Comparison of ENCODE assay signal across 20 cellular contexts in the genomic region with DNA sequence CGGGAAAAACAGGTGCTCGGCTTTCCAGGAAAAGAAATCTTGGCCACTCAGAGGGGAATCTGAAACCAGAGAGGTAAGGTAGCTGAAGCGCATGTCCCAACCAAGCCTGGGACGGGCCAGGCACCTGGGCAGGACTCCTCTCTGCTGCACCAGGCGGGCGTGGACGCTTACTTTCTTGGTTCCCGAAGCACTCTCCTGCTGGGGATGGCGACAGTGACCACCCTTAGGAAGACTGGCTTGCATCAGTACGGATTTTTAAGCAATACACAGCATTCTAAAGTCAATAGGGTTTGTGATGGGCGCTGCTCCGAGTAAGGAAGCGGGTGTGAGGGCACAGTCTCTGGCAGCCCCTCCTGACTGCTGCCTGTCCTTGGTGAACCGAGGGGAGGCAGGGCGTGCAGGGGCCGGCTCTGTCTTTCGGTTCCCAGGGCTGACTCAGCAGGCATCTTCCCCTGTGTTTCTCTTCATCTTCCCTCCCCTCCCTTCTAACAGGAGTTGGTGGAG.
A peak's percentile ranks its signal among the peaks of the same experiment; 100 is the strongest.
DNase-seq lines count a peak whose midpoint lies in the region; ATAC-seq and TF ChIP-seq lines count a peak whose summit lies in the region.
"Had no signal": no experiment of that assay in that cellular context is flagged by ENCODE, and none has a peak within 500 bp of the region (broad histone marks: within the 10 kb centered on the region; RNA-seq: fewer than 3 reads in every experiment).

No MANE protein-coding gene starts in this region.

- H3K4me3 ChIP-seq in esophagus muscularis mucosa: no peak overlapping the region
- H3K4me3 ChIP-seq: GM12878, lower lobe of right lung, skin epidermis had no signal

- H3K27me3 ChIP-seq in esophagus muscularis mucosa: no peaks in the 10 kb centered on the region
- H3K27me3 ChIP-seq: neutrophil had no signal

- H3K27ac ChIP-seq in esophagus muscularis mucosa (replicated peaks in 1 of 4): peak overlapping the region in 1 of 4 donors; percentile 1
- H3K27ac ChIP-seq: KMS-11, lower lobe of right lung, neutrophil had no signal

- H3K4me1 ChIP-seq in esophagus muscularis mucosa: peaks cover 0 to 58% (median 55%) of the 10 kb centered on the region in 4 donors
- H3K4me1 ChIP-seq: lower lobe of right lung had no signal

- no peak for TF ChIP-seq POLR2A in esophagus muscularis mucosa (IDR thresholded peaks at IDR 0.05; ENCODE audit: low read depth)

- TF ChIP-seq CTCF in esophagus muscularis mucosa (IDR thresholded peaks at IDR 0.05): no peak

- DNase-seq in activated CD8-positive, alpha-beta memory T cell treated with anti-CD3 and anti-CD28 coated beads for 24 hours: peak; percentile 42
- no peak for DNase-seq in activated CD8-positive, alpha-beta memory T cell treated with anti-CD3 and anti-CD28 coated beads, Interleukin-2, amount 50 U/mL, for 4 hours
- DNase-seq in esophagus muscularis mucosa (ENCODE audit: extremely low spot score): peak; percentile 79
- peak; percentile 31 for DNase-seq in myocyte (ENCODE audit: low read depth)
- DNase-seq in DMS79 (lab: John Stamatoyannopoulos, UW): no peak
- no peak for DNase-seq in OCI-M1 (lab: John Stamatoyannopoulos, UW)
- DNase-seq: activated CD4-positive, alpha-beta memory T cell treated with anti-CD3 and anti-CD28 coated beads, Interleukin-2, amount 10 ng/mL, durations not matched to agents 7 days and 5 days; CD4-positive, alpha-beta T cell; cortex of kidney; EL; lower lobe of right lung; NCI-H1105; SK-N-SH; stimulated activated naive CD4-positive, alpha-beta T cell treated with Interleukin-2 at 50 U/mL for 16 hours had no signal

- 76% methylated on average over 16 of the region's 17 CpGs for WGBS in esophagus muscularis mucosa

- H3K36me3 ChIP-seq in esophagus muscularis mucosa: no peaks in the 10 kb centered on the region
- H3K36me3 ChIP-seq: lower lobe of right lung, neutrophil had no signal

- no peaks in the 10 kb centered on the region for H3K9me3 ChIP-seq in esophagus muscularis mucosa
- H3K9me3 ChIP-seq: lower lobe of right lung, neutrophil, SK-N-SH had no signal

- no peak for ATAC-seq in HG02885 (IDR thresholded peaks at IDR 0.05; ENCODE audit: poor library complexity, unreplicated experiment)
- no peak for ATAC-seq in GM21529 (IDR thresholded peaks at IDR 0.05; ENCODE audit: unreplicated experiment)
- ATAC-seq: GM12878, lower lobe of right lung had no signal

- TF ChIP-seq EP300 in esophagus muscularis mucosa (IDR thresholded peaks at IDR 0.05): no peak

- intact Hi-C loops in esophagus muscularis mucosa (cut with DNase I): no loop called here

Comparison
In these comparisons a context has a peak if more than half of its experiments do, and no peak if none do; other contexts are left out.
1. DNase-seq: peak in activated CD8-positive, alpha-beta memory T cell treated with anti-CD3 and anti-CD28 coated beads for 24 hours (single experiment), esophagus muscularis mucosa (single experiment) and myocyte (single experiment); none in activated CD8-positive, alpha-beta memory T cell treated with anti-CD3 and anti-CD28 coated beads, Interleukin-2, amount 50 U/mL, for 4 hours (single experiment), DMS79 (single experiment) and OCI-M1 (single experiment).